Comparison of ENCODE assay signal across 19 cellular contexts in genomic region chr11:3627291-3627690, GRCh38. TPM values are rescaled to one million over a fixed set of nuclear protein-coding genes. Genes with fewer than 3 reads are reported as not detected.
DNase-seq lines count a peak whose midpoint lies in the region; ATAC-seq, FAIRE-seq and TF ChIP-seq lines count a peak whose summit lies in the region.
"Had no signal": no experiment of that assay in that cellular context is flagged by ENCODE, and none has a peak within 500 bp of the region (broad histone marks: within the 10 kb centered on the region; RNA-seq: fewer than 3 reads in every experiment).

No MANE protein-coding gene starts in this region.

- no peak for TF ChIP-seq EP300 in gastroesophageal sphincter (IDR thresholded peaks at IDR 0.05)

- ATAC-seq in gastroesophageal sphincter, result no peak
- no peak for ATAC-seq in GM19397 (IDR thresholded peaks at IDR 0.05; ENCODE audit: unreplicated experiment)
- no peak for ATAC-seq in activated CD8-positive, alpha-beta memory T cell treated with anti-CD3 and anti-CD28 coated beads, Interleukin-2, amount 10 ng/mL, durations not matched to agents 7 days and 5 days

- H3K4me3 ChIP-seq in AG09309 (ENCODE audit: control insufficient read depth, low read depth, low read length) (no peak overlapping the region), bronchial epithelial cell (ENCODE audit: low read depth, low read length) (no peak overlapping the region), gastroesophageal sphincter (no peak overlapping the region)
- H3K4me3 ChIP-seq: BLaER1 treated with 17β-estradiol and CSF1 and Interleukin-3, amounts not matched to agents 10 nM and 100 nM; SJSA1; vagina had no signal

- no peaks in the 10 kb centered on the region for H3K36me3 Mint-ChIP-seq in activated CD8-positive, alpha-beta memory T cell treated with anti-CD3 and anti-CD28 coated beads, Interleukin-2, amount 10 ng/mL, durations not matched to agents 7 days and 5 days

- H3K27me3 ChIP-seq in bronchial epithelial cell (ENCODE audit: control insufficient read depth, insufficient read depth, low read length) (no peaks in the 10 kb centered on the region), gastroesophageal sphincter (no peaks in the 10 kb centered on the region)
- H3K27me3 ChIP-seq: BLaER1 treated with 17β-estradiol and CSF1 and Interleukin-3, amounts not matched to agents 10 nM and 100 nM; SJSA1; vagina had no signal

- no peak for FAIRE-seq in HTR-8/SVneo (lab: Jason Lieb, UNC)
- no peak for FAIRE-seq in bronchial epithelial cell (lab: Jason Lieb, UNC)

- no peak for TF ChIP-seq POLR2A in gastroesophageal sphincter (IDR thresholded peaks at IDR 0.05)

- H3K27ac Mint-ChIP-seq in activated CD8-positive, alpha-beta memory T cell treated with anti-CD3 and anti-CD28 coated beads, Interleukin-2, amount 10 ng/mL, durations not matched to agents 7 days and 5 days, result no peak overlapping the region

- H3K4me3 Mint-ChIP-seq in activated CD8-positive, alpha-beta memory T cell treated with anti-CD3 and anti-CD28 coated beads, Interleukin-2, amount 10 ng/mL, durations not matched to agents 7 days and 5 days, result no peak overlapping the region

- no peaks in the 10 kb centered on the region for H3K9me3 Mint-ChIP-seq in activated CD8-positive, alpha-beta memory T cell treated with anti-CD3 and anti-CD28 coated beads, Interleukin-2, amount 10 ng/mL, durations not matched to agents 7 days and 5 days (ENCODE audit: low read depth)

- H3K4me1 ChIP-seq in gastroesophageal sphincter, result no peaks in the 10 kb centered on the region
- H3K4me1 ChIP-seq: SJSA1, vagina had no signal

- H3K9me3 ChIP-seq in gastroesophageal sphincter, result no peaks in the 10 kb centered on the region
- H3K9me3 ChIP-seq: BLaER1 treated with 17β-estradiol and CSF1 and Interleukin-3, amounts not matched to agents 10 nM and 100 nM; SJSA1; vagina had no signal

- 63 to 83% methylated on average over 1 of the region's 1 CpG for WGBS in gastroesophageal sphincter (ENCODE audit: low coverage in 1 of 2), 2 donors

- H3K27me3 Mint-ChIP-seq in activated CD8-positive, alpha-beta memory T cell treated with anti-CD3 and anti-CD28 coated beads, Interleukin-2, amount 10 ng/mL, durations not matched to agents 7 days and 5 days, result no peaks in the 10 kb centered on the region

- CTCF ChIA-PET in activated CD8-positive, alpha-beta memory T cell treated with anti-CD3 and anti-CD28 coated beads, Interleukin-2, amount 10 ng/mL, durations not matched to agents 7 days and 5 days (lab: Charles Lee), result interaction anchor here (0.8 kb wide), 1 partner anchor 536 kb away, joined by 5 read pairs; no protein-coding TSS in a partner anchor

- TF ChIP-seq CTCF in AG09309 (IDR thresholded peaks at IDR 0.05; ENCODE audit: control insufficient read depth, insufficient read depth, low read depth, low read length, missing control alignments) (no peak), bronchial epithelial cell (IDR thresholded peaks at IDR 0.05; ENCODE audit: insufficient read depth, low read length, severe bottlenecking) (no peak), gastroesophageal sphincter (IDR thresholded peaks at IDR 0.05) (no peak)

- H3K4me1 Mint-ChIP-seq in activated CD8-positive, alpha-beta memory T cell treated with anti-CD3 and anti-CD28 coated beads, Interleukin-2, amount 10 ng/mL, durations not matched to agents 7 days and 5 days, result no peaks in the 10 kb centered on the region

- no peak overlapping the region for H3K27ac ChIP-seq in gastroesophageal sphincter
- H3K27ac ChIP-seq: KMS-11, SJSA1, vagina had no signal

- H3K36me3 ChIP-seq in bronchial epithelial cell (ENCODE audit: control insufficient read depth, insufficient read depth, low read length), result no peaks in the 10 kb centered on the region
- no peaks in the 10 kb centered on the region for H3K36me3 ChIP-seq in gastroesophageal sphincter
- H3K36me3 ChIP-seq: BLaER1 treated with 17β-estradiol and CSF1 and Interleukin-3, amounts not matched to agents 10 nM and 100 nM; SJSA1; vagina had no signal

- DNase-seq in AG09309 (ENCODE audit: low read depth), result peak; percentile 20
- peak; percentile 51 for DNase-seq in HTR-8/SVneo (ENCODE audit: insufficient read length, low spot score)
- peak; percentile 33 for DNase-seq in bronchial epithelial cell (ENCODE audit: low read depth)
- DNase-seq in kidney tubule cell (ENCODE audit: low spot score), result peak; percentile 99
- DNase-seq in NCI-H1436 (lab: John Stamatoyannopoulos, UW), result no peak
- no peak for DNase-seq in activated CD8-positive, alpha-beta memory T cell treated with anti-CD3 and anti-CD28 coated beads, Interleukin-2, amount 10 ng/mL, durations not matched to agents 7 days and 5 days
- DNase-seq: activated CD8-positive, alpha-beta memory T cell treated with anti-CD3 and anti-CD28 coated beads for 24 hours; activated gamma-delta T cell; DMS79 treated with DMSO at 0.1 percent for 48 hours; NCI-H1694; NCI-H774; stimulated activated naive CD4-positive, alpha-beta T cell had no signal

RNA-seq across cellular contexts. Expression of gene ART5, which starts 14.5 kb away (rescaled TPM):
- total RNA-seq in bronchial epithelial cell (not detected in 2 replicates), gastroesophageal sphincter (under 1 TPM in 1 of 4 donors, not detected in 3; 0.27 TPM)
- total RNA-seq in activated CD8-positive, alpha-beta memory T cell treated with anti-CD3 and anti-CD28 coated beads, Interleukin-2, amount 10 ng/mL, durations not matched to agents 7 days and 5 days, result not detected
- total RNA-seq: cerebellum, SJSA1 had no signal

RNA-seq across cellular contexts. Expression of gene ART1, which starts 17.6 kb away (rescaled TPM):
- total RNA-seq in bronchial epithelial cell (not detected in 2 replicates), gastroesophageal sphincter (not detected)
- not detected for total RNA-seq in activated CD8-positive, alpha-beta memory T cell treated with anti-CD3 and anti-CD28 coated beads, Interleukin-2, amount 10 ng/mL, durations not matched to agents 7 days and 5 days
- total RNA-seq: cerebellum, SJSA1, vagina had no signal

RNA-seq across cellular contexts. Expression of gene CHRNA10, which starts 43.9 kb away (rescaled TPM):
- total RNA-seq in bronchial epithelial cell (0.26 and 0.51 TPM in 2 replicates), gastroesophageal sphincter (under 1 TPM in 3 of 4 donors, not detected in 1; 0.19 to 0.78 (median 0.67) TPM)
- total RNA-seq in activated CD8-positive, alpha-beta memory T cell treated with anti-CD3 and anti-CD28 coated beads, Interleukin-2, amount 10 ng/mL, durations not matched to agents 7 days and 5 days, result 1 to 10 TPM; 2.4 to 2.7 TPM
- total RNA-seq: vagina had no signal

Comparison
In these comparisons a context has a peak if more than half of its experiments do, and no peak if none do; other contexts are left out.
1. DNase-seq: peak in AG09309 (single experiment), HTR-8/SVneo (single experiment), bronchial epithelial cell (single experiment) and kidney tubule cell (single experiment); none in NCI-H1436 (single experiment) and activated CD8-positive, alpha-beta memory T cell treated with anti-CD3 and anti-CD28 coated beads, Interleukin-2, amount 10 ng/mL, durations not matched to agents 7 days and 5 days (single experiment).